Comparison of ENCODE assay signal across 22 cellular contexts in genomic region chr4:143339497-143339896, GRCh38. TPM values are rescaled to one million over a fixed set of nuclear protein-coding genes. Genes with fewer than 3 reads are reported as not detected.
A peak's percentile ranks its signal among the peaks of the same experiment; 100 is the strongest.
DNase-seq lines count a peak whose midpoint lies in the region; ATAC-seq and TF ChIP-seq lines count a peak whose summit lies in the region.
"Had no signal": no experiment of that assay in that cellular context is flagged by ENCODE, and none has a peak within 500 bp of the region (broad histone marks: within the 10 kb centered on the region; RNA-seq: fewer than 3 reads in every experiment).

No MANE protein-coding gene starts in this region.

- no peak for TF ChIP-seq POLR2A in esophagus muscularis mucosa (IDR thresholded peaks at IDR 0.05; ENCODE audit: low read depth)
- no peak for TF ChIP-seq POLR2A in uterus (IDR thresholded peaks at IDR 0.05)

- H3K27me3 ChIP-seq in right cardiac atrium (ENCODE audit: control insufficient read depth, insufficient read depth): no peaks in the 10 kb centered on the region
- H3K27me3 ChIP-seq in esophagus muscularis mucosa: peaks cover 0 to 4% (median 0%) of the 10 kb centered on the region in 4 donors
- H3K27me3 ChIP-seq in psoas muscle (ENCODE audit: insufficient read depth in 3 of 3, low read length in 2 of 3): no peaks in the 10 kb centered on the region
- no peaks in the 10 kb centered on the region for H3K27me3 ChIP-seq in uterus
- H3K27me3 ChIP-seq in GM23248 (replicated peaks; ENCODE audit: insufficient read depth): no peaks in the 10 kb centered on the region
- H3K27me3 ChIP-seq: breast epithelium had no signal

- H3K9me2 ChIP-seq in GM23248 (ENCODE audit: insufficient read depth): no peaks in the 10 kb centered on the region

- no peak overlapping the region for H2AFZ ChIP-seq in GM23248

- H4K20me1 ChIP-seq in GM23248 (ENCODE audit: insufficient read depth): no peaks in the 10 kb centered on the region

- ATAC-seq in right cardiac atrium (no peak), Right ventricle myocardium inferior (no peak), psoas muscle (no peak), HG02884 (IDR thresholded peaks at IDR 0.05; ENCODE audit: unreplicated experiment) (no peak)
- ATAC-seq: activated CD8-positive, alpha-beta T cell treated with anti-CD3 and anti-CD28 coated beads for 36 hours; stimulated activated naive CD8-positive, alpha-beta T cell treated with anti-CD3 and anti-CD28 coated beads, Interleukin-15, Interleukin-2, amounts not matched to agents 100 U/mL and 50 U/mL, for 24 hours had no signal

- no peak for TF ChIP-seq CTCF in esophagus muscularis mucosa (IDR thresholded peaks at IDR 0.05)
- no peak for TF ChIP-seq CTCF in psoas muscle (IDR thresholded peaks at IDR 0.05)
- no peak for TF ChIP-seq CTCF in uterus (IDR thresholded peaks at IDR 0.05)

- WGBS in right cardiac atrium: 53% methylated on average over 2 of the region's 2 CpGs
- 41% methylated on average over 2 of the region's 2 CpGs for WGBS in esophagus muscularis mucosa
- WGBS in psoas muscle, 3 donors: 52 to 71% (median 57%) methylated on average over 2 of the region's 2 CpGs
- WGBS in GM23248 (ENCODE audit: low coverage in 1 of 2, low lambda C conversion rate in 2 of 2, missing lambda C conversion rate in 2 of 2), 2 experiments: 86 to 98% methylated on average over 2 of the region's 2 CpGs

- no peak overlapping the region for H3K4me2 ChIP-seq in GM23248 (ENCODE audit: unreplicated experiment)

- H3K9me3 ChIP-seq in right cardiac atrium (ENCODE audit: control insufficient read depth, low read length) (no peaks in the 10 kb centered on the region), esophagus muscularis mucosa (no peaks in the 10 kb centered on the region), psoas muscle (no peaks in the 10 kb centered on the region), uterus (no peaks in the 10 kb centered on the region), GM23248 (ENCODE audit: low read depth) (no peaks in the 10 kb centered on the region)
- H3K9me3 ChIP-seq: breast epithelium, neutrophil, spleen had no signal

- H3K79me2 ChIP-seq in GM23248 (ENCODE audit: insufficient read depth): peaks cover 67% of the 10 kb centered on the region

- no peaks in the 10 kb centered on the region for H3K36me3 ChIP-seq in esophagus muscularis mucosa
- H3K36me3 ChIP-seq in psoas muscle (ENCODE audit: insufficient read depth in 1 of 2, low read depth in 1 of 2): no peaks in the 10 kb centered on the region
- H3K36me3 ChIP-seq in uterus: no peaks in the 10 kb centered on the region
- H3K36me3 ChIP-seq in GM23248 (ENCODE audit: low read depth): no peaks in the 10 kb centered on the region
- H3K36me3 ChIP-seq: breast epithelium, neutrophil, spleen had no signal

- TF ChIP-seq EP300 in esophagus muscularis mucosa (IDR thresholded peaks at IDR 0.05): no peak

- intact Hi-C loops in right cardiac atrium (cut with DNase I): loop anchor here in 3 of 4 donors (5.0 to 10.0 kb wide), 4 partner anchors 55 to 135 kb away; no protein-coding TSS in a partner anchor
- intact Hi-C loops in Right ventricle myocardium inferior (cut with DNase I): loop anchor here (5.0 kb wide), 5 partner anchors 47 to 143 kb away; no protein-coding TSS in a partner anchor
- intact Hi-C loops in esophagus muscularis mucosa (cut with DNase I): loop anchor here (5.0 kb wide), 2 partner anchors 47 to 143 kb away; no protein-coding TSS in a partner anchor
- intact Hi-C loops in psoas muscle (cut with DNase I): loop anchor here (5.0 to 10.0 kb wide), 6 partner anchors 43 to 145 kb away; no protein-coding TSS in a partner anchor
- intact Hi-C loops in uterus (cut with DNase I; ENCODE audit: low total_unique reads): no loop called here

- DNase-seq in right cardiac atrium (no peak), Right ventricle myocardium inferior (ENCODE audit: missing footprints) (no peak), esophagus muscularis mucosa (ENCODE audit: extremely low spot score) (no peak), psoas muscle (no peak), uterus (no peak), Ammon's horn (ENCODE audit: low spot score) (no peak), GM23248 (no peak)
- DNase-seq: activated CD8-positive, alpha-beta T cell treated with anti-CD3 and anti-CD28 coated beads for 36 hours; activated gamma-delta T cell; hippocampal formation; NCI-H1417 treated with DMSO at 0.1 percent for 48 hours; NCI-H2107; NCI-H510A; spleen; stimulated activated CD4-positive, alpha-beta T cell treated with anti-CD3 and anti-CD28 coated beads, Interleukin-4, amount 100 ng/mL, for 1 hour; stimulated activated naive CD8-positive, alpha-beta T cell treated with anti-CD3 and anti-CD28 coated beads, Interleukin-15, Interleukin-2, amounts not matched to agents 100 U/mL and 50 U/mL, for 24 hours; T-helper 9 cell had no signal

- peak overlapping the region; percentile 15 for H3K27ac ChIP-seq in right cardiac atrium (ENCODE audit: low read length)
- peak overlapping the region; percentile 11 to 97 (median 94) for H3K27ac ChIP-seq in esophagus muscularis mucosa (replicated peaks in 1 of 4)
- peak overlapping the region; percentile 97 for H3K27ac ChIP-seq in psoas muscle
- H3K27ac ChIP-seq in uterus: peak overlapping the region; percentile 97 to 99
- no peak overlapping the region for H3K27ac ChIP-seq in GM23248
- H3K27ac ChIP-seq: HL-60, neutrophil, spleen had no signal

- no peak overlapping the region for H3K9ac ChIP-seq in GM23248

- no peak overlapping the region for H3K4me3 ChIP-seq in right cardiac atrium (ENCODE audit: low read length)
- peak overlapping the region; percentile 90 to 97 (median 95) for H3K4me3 ChIP-seq in esophagus muscularis mucosa
- peak overlapping the region; percentile 97 for H3K4me3 ChIP-seq in psoas muscle
- peak overlapping the region in 1 of 2 donors; percentile 8 for H3K4me3 ChIP-seq in uterus
- H3K4me3 ChIP-seq in GM23248: no peak overlapping the region
- H3K4me3 ChIP-seq: lung had no signal

- in situ Hi-C loops in GM23248 (cut with MboI): no loop called here

- no peaks in the 10 kb centered on the region for H3F3A ChIP-seq in GM23248 (ENCODE audit: insufficient read depth)

- H3K4me1 ChIP-seq in right cardiac atrium (ENCODE audit: control insufficient read depth, insufficient read depth, low read length) (peaks cover 7% of the 10 kb centered on the region), esophagus muscularis mucosa (peaks cover 44 to 67% (median 48%) of the 10 kb centered on the region in 4 donors), psoas muscle (peaks cover 36% of the 10 kb centered on the region), uterus (peaks cover 4 to 7% of the 10 kb centered on the region in 2 donors), GM23248 (ENCODE audit: insufficient read depth) (no peaks in the 10 kb centered on the region)

RNA-seq across cellular contexts. Expression of gene GAB1, which starts 2.8 kb away (rescaled TPM):
- total RNA-seq in right cardiac atrium (10 to 100 TPM; 46.8 to 73.4 (median 59.0) TPM), Right ventricle myocardium inferior (77.4 TPM), esophagus muscularis mucosa (100 to 1,000 TPM in 2 of 4 donors, 10 to 100 TPM in 2; 73.5 to 117 (median 98.8) TPM), psoas muscle (10 to 100 TPM; 10.1 to 20.3 (median 15.2) TPM), uterus (10 to 100 TPM; 50.4 to 65.3 (median 63.7) TPM)
- polyA plus RNA-seq in right cardiac atrium (11.0 TPM), psoas muscle (1 to 10 TPM; 1.0 to 9.1 (median 3.2) TPM), GM23248 (2016; fragmentation: Nextera tagmentation; extraction: Ambion mirVana) (1.8 and 2.0 TPM in 2 replicates)
- total RNA-seq in GM23248 (2014; rRNA removed; shearing (Covaris generic)): 6.3 and 7.1 TPM in 2 replicates

Comparison
In these comparisons a context has a peak if more than half of its experiments do, and no peak if none do; other contexts are left out.
1. H3K4me3 ChIP-seq: peak in esophagus muscularis mucosa (4 of 4) and psoas muscle (single experiment); none in right cardiac atrium (single experiment) and GM23248 (single experiment).